In genomic region chr6:83192456-83192855, GRCh38 we compare ENCODE assay signal across 1 cellular context.
TF ChIP-seq lines count a peak whose summit lies in the region.

No MANE protein-coding gene starts in this region.

TF ChIP-seq in H1, 55 proteins besides CTCF, POLR2A, EP300 and RAD21 (continued from another document):
- TF ChIP-seq SIN3A (conservative IDR thresholded peaks at IDR 0.05 in 1 of 2, IDR thresholded peaks at IDR 0.05 in 1 of 2; ENCODE audit: low read depth in 1 of 2, low read length in 2 of 2) = no peak
- no peak for TF ChIP-seq TCF12 (IDR thresholded peaks at IDR 0.05; ENCODE audit: low read depth, low read length)
- TF ChIP-seq NANOG (IDR thresholded peaks at IDR 0.05; ENCODE audit: insufficient read depth, low read depth, low read length, poor library complexity, severe bottlenecking) = no peak
- no peak for TF ChIP-seq E2F6 (IDR thresholded peaks at IDR 0.05)
- no peak for TF ChIP-seq GTF2F1 (IDR thresholded peaks at IDR 0.05; ENCODE audit: borderline replicate concordance, low read depth, low read length)
